ENCODE assay signal across 9 cellular contexts in genomic region chr1:151837841-151838490, GRCh38. TPM values are rescaled to one million over a fixed set of nuclear protein-coding genes. Genes with fewer than 3 reads are reported as not detected.
DNase-seq lines count a peak whose midpoint lies in the region; ATAC-seq and TF ChIP-seq lines count a peak whose summit lies in the region.
"Had no signal": no experiment of that assay in that cellular context is flagged by ENCODE, and none has a peak within 500 bp of the region (broad histone marks: within the 10 kb centered on the region; RNA-seq: fewer than 3 reads in every experiment).

No MANE protein-coding gene starts in this region.

- H3K9me3 ChIP-seq in GM23248 (ENCODE audit: low read depth) (no peaks in the 10 kb centered on the region), hepatocyte (ENCODE audit: low read depth) (no peaks in the 10 kb centered on the region)

- peak overlapping the region; percentile 6; the same call in 1 of the 2 replicates for H3K9ac ChIP-seq in GM23248

- no peaks in the 10 kb centered on the region for H3K27me3 Mint-ChIP-seq in activated T-helper 17 cell treated with anti-CD3 and anti-CD28 coated beads, Interleukin-2, amount 50 U/mL, for 72 hours

- H3K27ac Mint-ChIP-seq in activated T-helper 17 cell treated with anti-CD3 and anti-CD28 coated beads, Interleukin-2, amount 50 U/mL, for 72 hours = peak overlapping the region; percentile 90

- TF ChIP-seq CTCF in hepatocyte (IDR thresholded peaks at IDR 0.05; ENCODE audit: poor library complexity) = no peak

- H3K9me2 ChIP-seq in GM23248 (ENCODE audit: insufficient read depth) (no peaks in the 10 kb centered on the region), hepatocyte (replicated peaks; ENCODE audit: insufficient read depth) (no peaks in the 10 kb centered on the region)

- peaks cover 51% of the 10 kb centered on the region for H3K36me3 Mint-ChIP-seq in activated T-helper 17 cell treated with anti-CD3 and anti-CD28 coated beads, Interleukin-2, amount 50 U/mL, for 72 hours (ENCODE audit: low read depth)

- H3K27ac ChIP-seq in GM23248 = no peak overlapping the region
- no peak overlapping the region for H3K27ac ChIP-seq in hepatocyte

- in situ Hi-C loops in GM23248 (cut with MboI) = no loop called here

- H3K79me2 ChIP-seq in GM23248 (ENCODE audit: insufficient read depth) (no peaks in the 10 kb centered on the region), hepatocyte (no peaks in the 10 kb centered on the region)

- 6 to 7% methylated on average over 53 to 65 of the region's 68 CpGs for WGBS in GM23248 (ENCODE audit: low coverage in 1 of 2, low lambda C conversion rate in 2 of 2, missing lambda C conversion rate in 2 of 2), 2 experiments
- WGBS in hepatocyte (ENCODE audit: low lambda C conversion rate, missing lambda C conversion rate) = 6% methylated on average over 58 of the region's 68 CpGs

- ATAC-seq in activated T-helper 17 cell treated with anti-CD3 and anti-CD28 coated beads, Interleukin-2, amount 50 U/mL, for 72 hours (replicated peaks) = peak; percentile 21

- DNase-seq in GM23248 (peak; percentile 59), hepatocyte (ENCODE audit: low spot score) (peak; percentile 64), OCI-M1 (lab: John Stamatoyannopoulos, UW) (no peak), NCI-H2081 treated with DMSO at 0.1 percent for 48 hours (lab: John Stamatoyannopoulos, UW) (no peak), GF-D8 (lab: John Stamatoyannopoulos, UW) (no peak), NCI-H1930 (lab: John Stamatoyannopoulos, UW) (no peak)
- DNase-seq in stimulated activated CD4-positive, alpha-beta T cell treated with anti-CD3 and anti-CD28 coated beads, Interleukin-12 subunit alpha, Interleukin-12 subunit beta, amount 100 ng/mL, for 4 hours = peak; percentile 50

- H3K4me1 Mint-ChIP-seq in activated T-helper 17 cell treated with anti-CD3 and anti-CD28 coated beads, Interleukin-2, amount 50 U/mL, for 72 hours = peaks cover 40% of the 10 kb centered on the region

- peak overlapping the region; percentile 55 for H3K4me2 ChIP-seq in GM23248 (ENCODE audit: unreplicated experiment)
- peak overlapping the region; percentile 91 for H3K4me2 ChIP-seq in hepatocyte

- H4K20me1 ChIP-seq in GM23248 (ENCODE audit: insufficient read depth) (no peaks in the 10 kb centered on the region), hepatocyte (ENCODE audit: insufficient read depth, poor library complexity, severe bottlenecking) (no peaks in the 10 kb centered on the region)

- H3K4me1 ChIP-seq in GM23248 (ENCODE audit: insufficient read depth) (no peaks in the 10 kb centered on the region), hepatocyte (ENCODE audit: insufficient read depth) (peaks cover 13% of the 10 kb centered on the region)

- H3F3A ChIP-seq in GM23248 (ENCODE audit: insufficient read depth) = peaks cover 11% of the 10 kb centered on the region; the same call in 1 of the 2 replicates

- H3K36me3 ChIP-seq in GM23248 (ENCODE audit: low read depth) = no peaks in the 10 kb centered on the region
- H3K36me3 ChIP-seq in hepatocyte (replicated peaks; ENCODE audit: insufficient read depth, low read depth) = no peaks in the 10 kb centered on the region

- H2AFZ ChIP-seq in GM23248 (peak overlapping the region; percentile 70), hepatocyte (peak overlapping the region; percentile 71)

- H3K27me3 ChIP-seq in GM23248 (replicated peaks; ENCODE audit: insufficient read depth) (peaks cover 21% of the 10 kb centered on the region), hepatocyte (peaks cover 27% of the 10 kb centered on the region)

- peak overlapping the region; percentile 87 for H3K4me3 Mint-ChIP-seq in activated T-helper 17 cell treated with anti-CD3 and anti-CD28 coated beads, Interleukin-2, amount 50 U/mL, for 72 hours

- no peaks in the 10 kb centered on the region for H3K9me3 Mint-ChIP-seq in activated T-helper 17 cell treated with anti-CD3 and anti-CD28 coated beads, Interleukin-2, amount 50 U/mL, for 72 hours

- H3K4me3 ChIP-seq in GM23248 (peak overlapping the region; percentile 55), hepatocyte (no peak overlapping the region)

RNA-seq across cellular contexts. Expression of gene C2CD4D, which starts 1.7 kb away (rescaled TPM):
- 0.13 TPM in 1 of 2 replicates, not detected in the other for total RNA-seq in GM23248 (2014; rRNA removed; shearing (Covaris generic))
- polyA plus RNA-seq in GM23248 (2016; fragmentation: Nextera tagmentation; extraction: Ambion mirVana) (0.14 and 0.16 TPM in 2 replicates), hepatocyte (0.96 and 1.1 TPM in 2 replicates)
- total RNA-seq in activated T-helper 17 cell treated with anti-CD3 and anti-CD28 coated beads, Interleukin-2, amount 50 U/mL, for 72 hours = 1 to 10 TPM; 3.9 to 5.6 TPM
- 0.72 TPM in 1 of 2 replicates, not detected in the other for total RNA-seq in hepatocyte
- total RNA-seq: NCI-H460 had no signal

RNA-seq across cellular contexts. Expression of gene RORC, which starts 6.4 kb away (rescaled TPM):
- not detected in 2 replicates for total RNA-seq in GM23248 (2014; rRNA removed; shearing (Covaris generic))
- polyA plus RNA-seq in GM23248 (2016; fragmentation: Nextera tagmentation; extraction: Ambion mirVana) = not detected in 2 replicates
- total RNA-seq in activated T-helper 17 cell treated with anti-CD3 and anti-CD28 coated beads, Interleukin-2, amount 50 U/mL, for 72 hours = 10 to 100 TPM; 39.5 to 55.2 TPM
- 1.2 and 1.3 TPM in 2 replicates for total RNA-seq in hepatocyte
- 0.60 TPM in 1 of 2 replicates, not detected in the other for polyA plus RNA-seq in hepatocyte

RNA-seq across cellular contexts. Expression of gene THEM5, which starts 15.5 kb away (rescaled TPM):
- not detected in 2 replicates for total RNA-seq in GM23248 (2014; rRNA removed; shearing (Covaris generic))
- polyA plus RNA-seq in GM23248 (2016; fragmentation: Nextera tagmentation; extraction: Ambion mirVana) = not detected in 2 replicates
- total RNA-seq in activated T-helper 17 cell treated with anti-CD3 and anti-CD28 coated beads, Interleukin-2, amount 50 U/mL, for 72 hours = not detected
- total RNA-seq in hepatocyte = not detected in 2 replicates
- 0.21 and 0.32 TPM in 2 replicates for polyA plus RNA-seq in hepatocyte
- total RNA-seq: NCI-H460 had no signal

RNA-seq across cellular contexts. Expression of gene LINGO4, which starts 32.7 kb away (rescaled TPM):
- not detected in 2 replicates for total RNA-seq in GM23248 (2014; rRNA removed; shearing (Covaris generic))
- polyA plus RNA-seq in GM23248 (2016; fragmentation: Nextera tagmentation; extraction: Ambion mirVana) (not detected in 2 replicates), hepatocyte (not detected in 2 replicates)
- total RNA-seq in activated T-helper 17 cell treated with anti-CD3 and anti-CD28 coated beads, Interleukin-2, amount 50 U/mL, for 72 hours = 1 to 10 TPM; 1.3 to 4.0 TPM
- total RNA-seq in hepatocyte = not detected in 2 replicates
- total RNA-seq: NCI-H460 had no signal

RNA-seq across cellular contexts. Expression of gene TDRKH, which starts 47.7 kb away (rescaled TPM):
- total RNA-seq in GM23248 (2014; rRNA removed; shearing (Covaris generic)) = 0.38 and 3.6 TPM in 2 replicates
- polyA plus RNA-seq in GM23248 (2016; fragmentation: Nextera tagmentation; extraction: Ambion mirVana) (1.9 and 2.2 TPM in 2 replicates), hepatocyte (1.6 and 1.8 TPM in 2 replicates)
- 10 to 100 TPM; 20.3 to 21.8 TPM for total RNA-seq in activated T-helper 17 cell treated with anti-CD3 and anti-CD28 coated beads, Interleukin-2, amount 50 U/mL, for 72 hours
- 3.4 and 3.8 TPM in 2 replicates for total RNA-seq in hepatocyte

Comparison
In these comparisons a context has a peak if more than half of its experiments do, and no peak if none do; other contexts are left out.
1. DNase-seq: peak in GM23248 (single experiment), hepatocyte (single experiment) and stimulated activated CD4-positive, alpha-beta T cell treated with anti-CD3 and anti-CD28 coated beads, Interleukin-12 subunit alpha, Interleukin-12 subunit beta, amount 100 ng/mL, for 4 hours (single experiment); none in OCI-M1 (single experiment), NCI-H2081 treated with DMSO at 0.1 percent for 48 hours (single experiment), GF-D8 (single experiment) and NCI-H1930 (0 of 2).
2. RNA of gene RORC, which starts 6.4 kb away (total RNA-seq): 39.5 to 55.2 TPM in activated T-helper 17 cell treated with anti-CD3 and anti-CD28 coated beads, Interleukin-2, amount 50 U/mL, for 72 hours; 1.2 to 1.3 TPM in hepatocyte and not detected in GM23248; every median in the first group is over 10 times any median in the second.